Comparison of ENCODE assay signal across 15 cellular contexts in the genomic region with DNA sequence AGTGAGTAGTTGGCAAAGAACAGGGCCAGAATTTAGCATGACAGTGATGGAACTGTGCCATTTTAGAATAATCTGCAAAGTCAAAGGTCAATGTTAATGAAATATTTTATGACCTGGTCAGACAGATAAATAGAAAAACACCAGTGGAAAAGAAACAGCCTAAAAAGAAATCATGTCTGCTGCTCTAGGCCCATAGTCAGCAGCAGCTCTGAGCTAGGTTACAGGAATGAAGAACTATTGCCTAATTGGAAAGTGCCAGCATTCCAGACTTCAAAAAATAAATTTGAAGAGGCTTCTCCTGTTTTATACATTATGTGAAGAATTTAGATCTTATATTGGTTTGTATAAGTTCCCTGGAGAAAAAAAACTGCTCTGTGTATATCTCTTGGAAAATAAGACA. TPM values are rescaled to one million over a fixed set of nuclear protein-coding genes. Genes with fewer than 3 reads are reported as not detected.
DNase-seq lines count a peak whose midpoint lies in the region; ATAC-seq and TF ChIP-seq lines count a peak whose summit lies in the region.
"Had no signal": no experiment of that assay in that cellular context is flagged by ENCODE, and none has a peak within 500 bp of the region (broad histone marks: within the 10 kb centered on the region; RNA-seq: fewer than 3 reads in every experiment).

No MANE protein-coding gene starts in this region.

- peaks cover 0 to 64% (median 30%) of the 10 kb centered on the region in 3 donors for H3K36me3 Mint-ChIP-seq in naive thymus-derived CD8-positive, alpha-beta T cell

- H3K27ac ChIP-seq in SK-N-SH (ENCODE audit: low read depth in 2 of 2, low read length in 1 of 2): no peak overlapping the region
- H3K27ac ChIP-seq: 22Rv1; BLaER1 treated with 17β-estradiol and CSF1 and Interleukin-3, amounts not matched to agents 10 nM and 100 nM had no signal

- H3F3A ChIP-seq in SK-N-SH (replicated peaks; ENCODE audit: insufficient read depth): peaks cover 9% of the 10 kb centered on the region

- peaks cover 0 to 4% (median 0%) of the 10 kb centered on the region in 4 donors for H3K4me1 Mint-ChIP-seq in naive thymus-derived CD8-positive, alpha-beta T cell
- H3K4me1 Mint-ChIP-seq: CD4-positive, CD25-positive, alpha-beta regulatory T cell had no signal

- no peaks in the 10 kb centered on the region for H3K9me3 Mint-ChIP-seq in naive thymus-derived CD8-positive, alpha-beta T cell
- H3K9me3 Mint-ChIP-seq: CD4-positive, CD25-positive, alpha-beta regulatory T cell had no signal

- H3K79me2 ChIP-seq in SK-N-SH (ENCODE audit: insufficient read depth): peaks cover 14% of the 10 kb centered on the region

- DNase-seq in SK-N-SH: no peak
- peak; percentile 53 for DNase-seq in choroid plexus epithelial cell (ENCODE audit: low read depth)
- peak; percentile 55 for DNase-seq in iris pigment epithelial cell (ENCODE audit: low read depth)
- DNase-seq in naive thymus-derived CD8-positive, alpha-beta T cell: no peak
- no peak for DNase-seq in GM10266 (ENCODE audit: extremely low spot score)
- no peak for DNase-seq in cerebellum (ENCODE audit: low spot score)
- no peak for DNase-seq in iPS-NIHi7 (ENCODE audit: extremely low spot score)
- DNase-seq: CD4-positive, CD25-positive, alpha-beta regulatory T cell; DMS53 had no signal

- peaks cover 32 to 53% of the 10 kb centered on the region in 2 experiments for H3K36me3 ChIP-seq in SK-N-SH (replicated peaks in 1 of 2; ENCODE audit: control insufficient read depth in 1 of 2, insufficient read depth in 2 of 2, low read length in 1 of 2)

- TF ChIP-seq CTCF in SK-N-SH (IDR thresholded peaks at IDR 0.05): no peak
- no peak for TF ChIP-seq CTCF in choroid plexus epithelial cell (conservative IDR thresholded peaks at IDR 0.05; ENCODE audit: low read depth, low read length)
- no peak for TF ChIP-seq CTCF in GM10266 (IDR thresholded peaks at IDR 0.05; ENCODE audit: control insufficient read depth, insufficient read depth, low read depth, missing control alignments)

- TF ChIP-seq EP300 in SK-N-SH (IDR thresholded peaks at IDR 0.05; ENCODE audit: borderline replicate concordance in 1 of 2, low read depth in 1 of 2, low read length in 1 of 2): no peak

- no peak for TF ChIP-seq RAD21 in SK-N-SH (IDR thresholded peaks at IDR 0.05; ENCODE audit: low read length)

- H3K4me1 ChIP-seq in SK-N-SH (ENCODE audit: control insufficient read depth in 1 of 2, insufficient read depth in 2 of 2, low read depth in 1 of 2, low read length in 1 of 2): peaks cover 0 to 5% of the 10 kb centered on the region in 2 experiments; a peak in 1 of 4 replicates

- no peak overlapping the region for H3K4me3 Mint-ChIP-seq in naive thymus-derived CD8-positive, alpha-beta T cell
- H3K4me3 Mint-ChIP-seq: CD4-positive, CD25-positive, alpha-beta regulatory T cell had no signal

- no peak for ATAC-seq in SK-N-SH treated with all-trans-retinoic acid at 6 μM for 48 hours
- no peak for ATAC-seq in naive thymus-derived CD8-positive, alpha-beta T cell
- ATAC-seq: HCT116, K562 had no signal

- no peaks in the 10 kb centered on the region for H3K27me3 Mint-ChIP-seq in naive thymus-derived CD8-positive, alpha-beta T cell
- H3K27me3 Mint-ChIP-seq: CD4-positive, CD25-positive, alpha-beta regulatory T cell had no signal

- H3K4me3 ChIP-seq in SK-N-SH (ENCODE audit: low read depth in 2 of 2, low read length in 1 of 2): no peak overlapping the region
- H3K4me3 ChIP-seq in choroid plexus epithelial cell (ENCODE audit: low read depth, low read length): no peak overlapping the region
- H3K4me3 ChIP-seq: BLaER1 treated with 17β-estradiol and CSF1 and Interleukin-3, amounts not matched to agents 10 nM and 100 nM; K562 had no signal

- H3K9me2 ChIP-seq in SK-N-SH: no peaks in the 10 kb centered on the region

- H3K27me3 ChIP-seq in SK-N-SH (ENCODE audit: insufficient read depth): no peaks in the 10 kb centered on the region
- H3K27me3 ChIP-seq: BLaER1 treated with 17β-estradiol and CSF1 and Interleukin-3, amounts not matched to agents 10 nM and 100 nM had no signal

- no peak overlapping the region for H3K9ac ChIP-seq in SK-N-SH
- H3K9ac ChIP-seq: BLaER1 treated with 17β-estradiol and CSF1 and Interleukin-3, amounts not matched to agents 10 nM and 100 nM had no signal

- H2AFZ ChIP-seq in SK-N-SH (ENCODE audit: low read depth): no peak overlapping the region

- no peaks in the 10 kb centered on the region for H4K20me1 ChIP-seq in SK-N-SH (ENCODE audit: insufficient read depth)

- H3K4me2 ChIP-seq in SK-N-SH: no peak overlapping the region
- H3K4me2 ChIP-seq: BLaER1 treated with 17β-estradiol and CSF1 and Interleukin-3, amounts not matched to agents 10 nM and 100 nM had no signal

- H3K9me3 ChIP-seq in SK-N-SH: no peaks in the 10 kb centered on the region
- H3K9me3 ChIP-seq: BLaER1 treated with 17β-estradiol and CSF1 and Interleukin-3, amounts not matched to agents 10 nM and 100 nM had no signal

- POLR2A ChIA-PET in SK-N-SH (lab: Yijun Ruan, JAX): no interaction called here
- POLR2A ChIA-PET in naive thymus-derived CD8-positive, alpha-beta T cell (lab: Charles Lee): no interaction called here

- CTCF ChIA-PET in SK-N-SH (lab: Yijun Ruan, JAX): interaction anchor here (0.6 to 10.1 kb wide), 2 partner anchors 75 to 122 kb away, joined by 3 to 249 read pairs; no protein-coding TSS in a partner anchor

- H3K27ac Mint-ChIP-seq in naive thymus-derived CD8-positive, alpha-beta T cell: no peak overlapping the region
- H3K27ac Mint-ChIP-seq: CD4-positive, CD25-positive, alpha-beta regulatory T cell had no signal

TF ChIP-seq in SK-N-SH treated with all-trans-retinoic acid at 6 μM for 48 hours, 23 proteins besides CTCF, POLR2A, EP300 and RAD21:
- 0 out of 2 replicates have a peak, but pooled peaks have one; percentile 20 for TF ChIP-seq ISL1 (CRISPR knock-in tag; IDR thresholded peaks at IDR 0.05)
- TF ChIP-seq OSR1 (CRISPR knock-in tag; IDR thresholded peaks at IDR 0.05): no peak

TF ChIP-seq in SK-N-SH, 30 proteins besides CTCF, POLR2A, EP300 and RAD21 (continues in another document):
- TF ChIP-seq SMC3 (IDR thresholded peaks at IDR 0.05; ENCODE audit: low read depth, low read length) (no peak), MXI1 (IDR thresholded peaks at IDR 0.05; ENCODE audit: low read depth, low read length) (no peak), NFIC (IDR thresholded peaks at IDR 0.05; ENCODE audit: borderline replicate concordance) (no peak), MEF2A (IDR thresholded peaks at IDR 0.05; ENCODE audit: borderline replicate concordance, low read depth) (no peak), FOSL2 (IDR thresholded peaks at IDR 0.05; ENCODE audit: borderline replicate concordance, low read depth) (no peak), TAF1 (IDR thresholded peaks at IDR 0.05; ENCODE audit: borderline replicate concordance, low read depth, low read length) (no peak), MAX (IDR thresholded peaks at IDR 0.05; ENCODE audit: low read depth) (no peak), ELF1 (IDR thresholded peaks at IDR 0.05) (no peak)
- TF ChIP-seq, protein P1, sequence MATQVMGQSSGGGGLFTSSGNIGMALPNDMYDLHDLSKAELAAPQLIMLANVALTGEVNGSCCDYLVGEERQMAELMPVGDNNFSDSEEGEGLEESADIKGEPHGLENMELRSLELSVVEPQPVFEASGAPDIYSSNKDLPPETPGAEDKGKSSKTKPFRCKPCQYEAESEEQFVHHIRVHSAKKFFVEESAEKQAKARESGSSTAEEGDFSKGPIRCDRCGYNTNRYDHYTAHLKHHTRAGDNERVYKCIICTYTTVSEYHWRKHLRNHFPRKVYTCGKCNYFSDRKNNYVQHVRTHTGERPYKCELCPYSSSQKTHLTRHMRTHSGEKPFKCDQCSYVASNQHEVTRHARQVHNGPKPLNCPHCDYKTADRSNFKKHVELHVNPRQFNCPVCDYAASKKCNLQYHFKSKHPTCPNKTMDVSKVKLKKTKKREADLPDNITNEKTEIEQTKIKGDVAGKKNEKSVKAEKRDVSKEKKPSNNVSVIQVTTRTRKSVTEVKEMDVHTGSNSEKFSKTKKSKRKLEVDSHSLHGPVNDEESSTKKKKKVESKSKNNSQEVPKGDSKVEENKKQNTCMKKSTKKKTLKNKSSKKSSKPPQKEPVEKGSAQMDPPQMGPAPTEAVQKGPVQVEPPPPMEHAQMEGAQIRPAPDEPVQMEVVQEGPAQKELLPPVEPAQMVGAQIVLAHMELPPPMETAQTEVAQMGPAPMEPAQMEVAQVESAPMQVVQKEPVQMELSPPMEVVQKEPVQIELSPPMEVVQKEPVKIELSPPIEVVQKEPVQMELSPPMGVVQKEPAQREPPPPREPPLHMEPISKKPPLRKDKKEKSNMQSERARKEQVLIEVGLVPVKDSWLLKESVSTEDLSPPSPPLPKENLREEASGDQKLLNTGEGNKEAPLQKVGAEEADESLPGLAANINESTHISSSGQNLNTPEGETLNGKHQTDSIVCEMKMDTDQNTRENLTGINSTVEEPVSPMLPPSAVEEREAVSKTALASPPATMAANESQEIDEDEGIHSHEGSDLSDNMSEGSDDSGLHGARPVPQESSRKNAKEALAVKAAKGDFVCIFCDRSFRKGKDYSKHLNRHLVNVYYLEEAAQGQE (IDR thresholded peaks at IDR 0.05; ENCODE audit: low read depth, low read length): no peak

RNA-seq across cellular contexts. Expression of gene NPC2, which starts 9.8 kb away (rescaled TPM):
- polyA plus RNA-seq in SK-N-SH (2012; rRNA removed): 340 and 522 TPM in 2 replicates
- 249 and 380 TPM in 2 replicates for polyA plus RNA-seq in SK-N-SH (2012; cell fraction: cytosol; rRNA removed)
- polyA plus RNA-seq in SK-N-SH (2012; cell fraction: nucleus; rRNA removed): 160 and 242 TPM in 2 replicates
- total RNA-seq in naive thymus-derived CD8-positive, alpha-beta T cell: 10 to 100 TPM; 40.9 to 44.4 TPM
- 10 to 100 TPM; 53.8 to 65.2 (median 57.0) TPM for polyA plus RNA-seq in naive thymus-derived CD8-positive, alpha-beta T cell
- 23.4 TPM for total RNA-seq in cerebellum

RNA-seq across cellular contexts. Expression of gene ISCA2, which starts 10.2 kb away (rescaled TPM):
- 37.3 and 51.9 TPM in 2 replicates for polyA plus RNA-seq in SK-N-SH (2012; rRNA removed)
- 57.2 and 70.6 TPM in 2 replicates for polyA plus RNA-seq in SK-N-SH (2012; cell fraction: cytosol; rRNA removed)
- 17.1 and 20.7 TPM in 2 replicates for polyA plus RNA-seq in SK-N-SH (2012; cell fraction: nucleus; rRNA removed)
- total RNA-seq in naive thymus-derived CD8-positive, alpha-beta T cell: 10 to 100 TPM; 33.3 to 39.5 TPM
- 10 to 100 TPM; 47.2 to 86.2 (median 65.3) TPM for polyA plus RNA-seq in naive thymus-derived CD8-positive, alpha-beta T cell
- total RNA-seq in cerebellum: 13.9 TPM

RNA-seq across cellular contexts. Expression of gene SYNDIG1L, which starts 57.3 kb away (rescaled TPM):
- not detected in 2 replicates for polyA plus RNA-seq in SK-N-SH (2012; rRNA removed)
- not detected in 2 replicates for polyA plus RNA-seq in SK-N-SH (2012; cell fraction: cytosol; rRNA removed)
- polyA plus RNA-seq in SK-N-SH (2012; cell fraction: nucleus; rRNA removed): not detected in 2 replicates
- under 1 TPM; 0.13 to 0.30 TPM for total RNA-seq in naive thymus-derived CD8-positive, alpha-beta T cell
- polyA plus RNA-seq in naive thymus-derived CD8-positive, alpha-beta T cell: under 1 TPM in 1 of 3 donors, not detected in 2; 0.09 TPM
- total RNA-seq in cerebellum: 0.73 TPM
- total RNA-seq: A673; CD4-positive, CD25-positive, alpha-beta regulatory T cell; K562 had no signal
- polyA plus RNA-seq: CD4-positive, CD25-positive, alpha-beta regulatory T cell; K562 had no signal

Comparison
In these comparisons a context has a peak if more than half of its experiments do, and no peak if none do; other contexts are left out.
1. DNase-seq: peak in choroid plexus epithelial cell (single experiment) and iris pigment epithelial cell (single experiment); none in SK-N-SH (single experiment), naive thymus-derived CD8-positive, alpha-beta T cell (0 of 10), GM10266 (single experiment), cerebellum (single experiment) and iPS-NIHi7 (single experiment).